ENCODE assay signal across 1 cellular context in the genomic region with DNA sequence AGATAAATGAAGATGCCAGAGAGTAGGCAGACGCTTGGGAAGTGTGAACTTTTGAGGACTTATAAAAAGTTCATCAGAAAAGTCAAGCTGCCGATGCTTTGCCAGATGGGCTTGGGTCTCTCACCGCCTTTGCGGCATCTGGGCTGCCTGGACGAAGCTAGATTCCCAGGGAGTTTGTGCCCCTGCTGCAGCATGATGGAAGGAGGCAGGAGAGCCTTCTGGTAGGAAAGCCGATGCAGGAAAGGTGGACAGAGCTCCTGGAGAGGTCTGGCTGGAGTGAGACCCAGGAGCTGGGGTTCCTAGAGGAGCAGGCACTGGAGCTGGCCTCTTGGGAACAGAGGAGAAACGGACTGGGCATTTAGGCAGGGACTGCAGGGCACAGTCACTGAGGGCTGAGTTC.
TF ChIP-seq lines count a peak whose summit lies in the region.

No MANE protein-coding gene starts in this region.

TF ChIP-seq in HCT116, 20 proteins besides CTCF, POLR2A, EP300 and RAD21 (continued from another document):
- TF ChIP-seq, protein P1, sequence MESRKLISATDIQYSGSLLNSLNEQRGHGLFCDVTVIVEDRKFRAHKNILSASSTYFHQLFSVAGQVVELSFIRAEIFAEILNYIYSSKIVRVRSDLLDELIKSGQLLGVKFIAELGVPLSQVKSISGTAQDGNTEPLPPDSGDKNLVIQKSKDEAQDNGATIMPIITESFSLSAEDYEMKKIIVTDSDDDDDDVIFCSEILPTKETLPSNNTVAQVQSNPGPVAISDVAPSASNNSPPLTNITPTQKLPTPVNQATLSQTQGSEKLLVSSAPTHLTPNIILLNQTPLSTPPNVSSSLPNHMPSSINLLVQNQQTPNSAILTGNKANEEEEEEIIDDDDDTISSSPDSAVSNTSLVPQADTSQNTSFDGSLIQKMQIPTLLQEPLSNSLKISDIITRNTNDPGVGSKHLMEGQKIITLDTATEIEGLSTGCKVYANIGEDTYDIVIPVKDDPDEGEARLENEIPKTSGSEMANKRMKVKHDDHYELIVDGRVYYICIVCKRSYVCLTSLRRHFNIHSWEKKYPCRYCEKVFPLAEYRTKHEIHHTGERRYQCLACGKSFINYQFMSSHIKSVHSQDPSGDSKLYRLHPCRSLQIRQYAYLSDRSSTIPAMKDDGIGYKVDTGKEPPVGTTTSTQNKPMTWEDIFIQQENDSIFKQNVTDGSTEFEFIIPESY (IDR thresholded peaks at IDR 0.05; ENCODE audit: extremely low read depth, insufficient replicate concordance, low read length) = no peak
- TF ChIP-seq, protein P2, sequence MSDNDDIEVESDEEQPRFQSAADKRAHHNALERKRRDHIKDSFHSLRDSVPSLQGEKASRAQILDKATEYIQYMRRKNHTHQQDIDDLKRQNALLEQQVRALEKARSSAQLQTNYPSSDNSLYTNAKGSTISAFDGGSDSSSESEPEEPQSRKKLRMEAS (IDR thresholded peaks at IDR 0.05) = no peak
- TF ChIP-seq POLR2AphosphoS5 (IDR thresholded peaks at IDR 0.05; ENCODE audit: low read depth, low read length) (no peak), CBX3 (IDR thresholded peaks at IDR 0.05; ENCODE audit: low read depth) (no peak), SIN3A (IDR thresholded peaks at IDR 0.05; ENCODE audit: low read depth) (no peak), JUND (IDR thresholded peaks at IDR 0.05) (no peak)
